In the genomic region with DNA sequence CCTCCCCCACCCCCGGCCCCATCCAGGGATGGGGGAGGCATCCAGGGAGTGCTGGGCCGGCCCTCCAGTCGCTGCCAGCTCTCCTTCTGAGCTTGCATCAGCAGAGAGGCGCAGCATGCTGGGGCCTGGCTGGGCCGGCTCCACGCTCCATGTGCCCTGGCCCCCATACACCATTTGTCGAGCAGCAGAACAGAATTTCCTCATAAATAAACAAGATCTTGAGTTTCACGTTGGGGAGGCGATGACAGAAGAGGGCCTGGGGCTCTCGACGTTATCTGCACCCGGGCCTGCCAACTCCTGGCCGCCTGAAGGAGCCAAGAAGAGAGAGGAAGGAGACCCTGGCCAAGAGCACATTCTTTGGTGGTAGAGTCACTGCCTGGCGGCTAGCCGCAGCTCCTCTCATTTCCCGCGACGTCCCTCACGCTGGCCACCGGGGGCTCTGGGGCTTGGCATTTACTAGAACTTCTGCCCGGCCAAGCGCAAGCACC, we compare ENCODE assay signal across 10 cellular contexts.
DNase-seq lines count a peak whose midpoint lies in the region; ATAC-seq and TF ChIP-seq lines count a peak whose summit lies in the region.
"Had no signal": no experiment of that assay in that cellular context is flagged by ENCODE, and none has a peak within 500 bp of the region (broad histone marks: within the 10 kb centered on the region; RNA-seq: fewer than 3 reads in every experiment).

No MANE protein-coding gene starts in this region.

- no peak for TF ChIP-seq CTCF in gastrocnemius medialis (IDR thresholded peaks at IDR 0.05 in 4 of 5, conservative IDR thresholded peaks at IDR 0.05 in 1 of 5)
- TF ChIP-seq CTCF in vagina (IDR thresholded peaks at IDR 0.05) = no peak

- H3K36me3 ChIP-seq in H7 (replicated peaks; ENCODE audit: control insufficient read depth, insufficient read depth, low read length) (no peaks in the 10 kb centered on the region), gastrocnemius medialis (no peaks in the 10 kb centered on the region), vagina (no peaks in the 10 kb centered on the region)

- TF ChIP-seq POLR2A in gastrocnemius medialis (IDR thresholded peaks at IDR 0.05) (no peak), vagina (IDR thresholded peaks at IDR 0.05) (no peak)

- intact Hi-C loops in left ventricle myocardium superior (cut with micrococcal nuclease) = no loop called here
- intact Hi-C loops in gastrocnemius medialis (cut with DNase I; ENCODE audit: low total_unique reads) = no loop called here
- intact Hi-C loops in vagina (cut with DNase I) = no loop called here

- ATAC-seq in left ventricle myocardium superior = peak; percentile 95
- peak; percentile 44 to 54 for ATAC-seq in gastrocnemius medialis
- ATAC-seq in HG03354 (IDR thresholded peaks at IDR 0.05; ENCODE audit: poor library complexity, severe bottlenecking, unreplicated experiment) = no peak
- ATAC-seq in GM18907 (IDR thresholded peaks at IDR 0.05; ENCODE audit: unreplicated experiment) = no peak
- ATAC-seq in HG02571 (IDR thresholded peaks at IDR 0.05; ENCODE audit: unreplicated experiment) = no peak

- DNase-seq in H7 = peak; percentile 81
- DNase-seq in astrocyte of the hippocampus (ENCODE audit: low read depth, low spot score) = peak; percentile 95
- DNase-seq in left ventricle myocardium superior = peak; percentile 92
- peak in 1 of 2 donors; percentile 33 for DNase-seq in gastrocnemius medialis
- DNase-seq in vagina (ENCODE audit: extremely low spot score in 2 of 2) = no peak
- DNase-seq: hippocampal formation, KBM-7 had no signal

- in situ Hi-C loops in gastrocnemius medialis (cut with MboI; ENCODE audit: low sequenced_read_pairs in 4 of 4) = no loop called here

- H3K27me3 ChIP-seq in H7 (ENCODE audit: control insufficient read depth, insufficient read depth, low read length) = no peaks in the 10 kb centered on the region
- H3K27me3 ChIP-seq in gastrocnemius medialis = peaks cover 6 to 9% (median 9%) of the 10 kb centered on the region in 3 donors
- no peaks in the 10 kb centered on the region for H3K27me3 ChIP-seq in vagina

- H3K27ac ChIP-seq in gastrocnemius medialis (peak overlapping the region in 1 of 4 donors; percentile 30), vagina (no peak overlapping the region)

- H3K4me1 ChIP-seq in gastrocnemius medialis = no peaks in the 10 kb centered on the region
- H3K4me1 ChIP-seq in vagina = peaks cover 7% of the 10 kb centered on the region

- no peak overlapping the region for H3K4me3 ChIP-seq in H7 (ENCODE audit: insufficient read depth, low read depth, low read length)
- H3K4me3 ChIP-seq in gastrocnemius medialis = no peak overlapping the region
- H3K4me3 ChIP-seq in vagina = no peak overlapping the region

- H3K9me3 ChIP-seq in gastrocnemius medialis (no peaks in the 10 kb centered on the region), vagina (no peaks in the 10 kb centered on the region)

Comparison
In these comparisons a context has a peak if more than half of its experiments do, and no peak if none do; other contexts are left out.
1. DNase-seq: peak in H7 (single experiment), astrocyte of the hippocampus (single experiment) and left ventricle myocardium superior (single experiment); none in vagina (0 of 2).
2. ATAC-seq: peak in left ventricle myocardium superior (single experiment) and gastrocnemius medialis (2 of 2); none in HG03354 (single experiment), GM18907 (single experiment) and HG02571 (single experiment).